ENCODE assay signal across 8 cellular contexts in genomic region chr12:65825573-65826512, GRCh38. TPM values are rescaled to one million over a fixed set of nuclear protein-coding genes. Genes with fewer than 3 reads are reported as not detected.
DNase-seq lines count a peak whose midpoint lies in the region; ATAC-seq, FAIRE-seq and TF ChIP-seq lines count a peak whose summit lies in the region.

No MANE protein-coding gene starts in this region.

- TF ChIP-seq CTCF in neutrophil (IDR thresholded peaks at IDR 0.05): no peak

- peaks cover 7% of the 10 kb centered on the region for H3K36me3 Mint-ChIP-seq in T-helper 17 cell (ENCODE audit: low read depth)

- H3K27ac Mint-ChIP-seq in T-helper 17 cell: no peak overlapping the region

- FAIRE-seq in frontal cortex (lab: Jason Lieb, UNC): no peak

- ATAC-seq in T-helper 17 cell (no peak), GM18868 (IDR thresholded peaks at IDR 0.05; ENCODE audit: unreplicated experiment) (no peak)

- peak overlapping the region; percentile 43 to 61 for H3K4me3 ChIP-seq in neutrophil (ENCODE audit: low read depth in 1 of 2, low read length in 1 of 2)

- H3K4me1 Mint-ChIP-seq in T-helper 17 cell: peaks cover 6% of the 10 kb centered on the region

- H3K36me3 ChIP-seq in neutrophil: no peaks in the 10 kb centered on the region

- no peaks in the 10 kb centered on the region for H3K9me3 ChIP-seq in T-helper 17 cell (ENCODE audit: control insufficient read depth, low read length, poor library complexity, severe bottlenecking)
- no peaks in the 10 kb centered on the region for H3K9me3 ChIP-seq in neutrophil

- H3K4me1 ChIP-seq in neutrophil (ENCODE audit: control insufficient read depth in 1 of 2, insufficient read depth in 1 of 2, low read depth in 1 of 2, low read length in 1 of 2): peaks cover 26 to 37% of the 10 kb centered on the region in 2 experiments

- H3K27me3 ChIP-seq in neutrophil: peaks cover 98% of the 10 kb centered on the region

- peak overlapping the region; percentile 62 for H3K4me3 Mint-ChIP-seq in T-helper 17 cell

- H3K27ac ChIP-seq in neutrophil: no peak overlapping the region

- peak; percentile 6 for DNase-seq in stimulated activated CD4-positive, alpha-beta T cell treated with anti-CD3 and anti-CD28 coated beads, Interleukin-12 subunit alpha, Interleukin-12 subunit beta, amount 100 ng/mL, for 4 hours
- DNase-seq in stimulated activated CD4-positive, alpha-beta T cell treated with anti-CD3 and anti-CD28 coated beads, Interleukin-1b, Interleukin-23, amount 100 ng/mL, for 48 hours: no peak
- no peak for DNase-seq in T-helper 17 cell
- DNase-seq in frontal cortex (ENCODE audit: low spot score in 2 of 2): peak; percentile 20 to 41
- no peak for DNase-seq in cerebellar nuclear complex (lab: John Stamatoyannopoulos, UW)
- DNase-seq in effector CD8-positive, alpha-beta T cell (lab: John Stamatoyannopoulos, UW): no peak

- H3K27me3 Mint-ChIP-seq in T-helper 17 cell: peaks cover 64% of the 10 kb centered on the region

RNA-seq across cellular contexts. Expression of gene HMGA2, which starts 1.6 kb away (rescaled TPM):
- total RNA-seq in T-helper 17 cell (not detected), frontal cortex (0.41 TPM)

Comparison
In these comparisons a context has a peak if more than half of its experiments do, and no peak if none do; other contexts are left out.
1. DNase-seq: peak in stimulated activated CD4-positive, alpha-beta T cell treated with anti-CD3 and anti-CD28 coated beads, Interleukin-12 subunit alpha, Interleukin-12 subunit beta, amount 100 ng/mL, for 4 hours (single experiment) and frontal cortex (2 of 2); none in stimulated activated CD4-positive, alpha-beta T cell treated with anti-CD3 and anti-CD28 coated beads, Interleukin-1b, Interleukin-23, amount 100 ng/mL, for 48 hours (single experiment), T-helper 17 cell (0 of 3), cerebellar nuclear complex (0 of 2) and effector CD8-positive, alpha-beta T cell (single experiment).